ENCODE assay signal across 23 cellular contexts in the genomic region with DNA sequence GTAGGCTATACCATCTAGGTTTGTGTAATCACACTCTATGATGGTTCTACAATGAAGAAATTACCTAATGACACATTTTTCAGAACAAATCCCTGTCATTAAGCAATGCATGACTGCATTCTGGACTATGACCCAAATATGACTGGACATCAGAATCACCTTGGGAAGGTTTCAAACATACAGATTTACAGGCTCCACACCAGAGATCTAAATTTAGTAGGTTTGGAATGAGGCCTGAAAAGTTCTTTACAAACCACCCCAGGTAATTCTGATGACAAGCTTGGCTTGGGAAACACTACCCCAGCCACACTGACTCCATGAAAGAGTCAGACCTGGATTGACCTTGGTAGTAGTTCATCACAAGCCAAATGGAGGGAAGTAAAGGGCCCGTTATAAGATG. TPM values are rescaled to one million over a fixed set of nuclear protein-coding genes. Genes with fewer than 3 reads are reported as not detected.
DNase-seq lines count a peak whose midpoint lies in the region; ATAC-seq, FAIRE-seq and TF ChIP-seq lines count a peak whose summit lies in the region.
"Had no signal": no experiment of that assay in that cellular context is flagged by ENCODE, and none has a peak within 500 bp of the region (broad histone marks: within the 10 kb centered on the region; RNA-seq: fewer than 3 reads in every experiment).

No MANE protein-coding gene starts in this region.

- H3K4me1 ChIP-seq in RWPE2 (ENCODE audit: insufficient read depth, poor library complexity, severe bottlenecking) = peaks cover 27% of the 10 kb centered on the region
- no peaks in the 10 kb centered on the region for H3K4me1 ChIP-seq in mucosa of descending colon (ENCODE audit: low read depth)
- no peaks in the 10 kb centered on the region for H3K4me1 ChIP-seq in tibial nerve
- H3K4me1 ChIP-seq: BE2C had no signal

- H3K9me3 ChIP-seq in RWPE2 (ENCODE audit: severe bottlenecking) = no peaks in the 10 kb centered on the region
- no peaks in the 10 kb centered on the region for H3K9me3 ChIP-seq in mucosa of descending colon
- no peaks in the 10 kb centered on the region for H3K9me3 ChIP-seq in tibial nerve
- H3K9me3 ChIP-seq: A549, BE2C had no signal

- intact Hi-C loops in left colon (cut with DNase I, micrococcal nuclease) (no loop called here), mucosa of descending colon (cut with DNase I, micrococcal nuclease) (no loop called here)

- no peak overlapping the region for H3K4me3 ChIP-seq in RWPE2 (ENCODE audit: severe bottlenecking)
- H3K4me3 ChIP-seq in bronchial epithelial cell (ENCODE audit: low read depth, low read length) = no peak overlapping the region
- H3K4me3 ChIP-seq in mucosa of descending colon = no peak overlapping the region
- no peak overlapping the region for H3K4me3 ChIP-seq in tibial nerve
- H3K4me3 ChIP-seq: A549, GM23248 had no signal

- no peak for TF ChIP-seq CTCF in RWPE2 (IDR thresholded peaks at IDR 0.05; ENCODE audit: poor library complexity, severe bottlenecking)
- no peak for TF ChIP-seq CTCF in bronchial epithelial cell (IDR thresholded peaks at IDR 0.05; ENCODE audit: insufficient read depth, low read length, severe bottlenecking)
- TF ChIP-seq CTCF in mucosa of descending colon (IDR thresholded peaks at IDR 0.05) = no peak
- TF ChIP-seq CTCF in tibial nerve (IDR thresholded peaks at IDR 0.05) = no peak

- FAIRE-seq in bronchial epithelial cell (lab: Jason Lieb, UNC) = no peak
- FAIRE-seq: A549, D721Med, GM12892, GM19239, H54 had no signal

- DNase-seq in RWPE2 (ENCODE audit: low spot score) (no peak), bronchial epithelial cell (ENCODE audit: low read depth) (peak; percentile 85), left colon (no peak), mucosa of descending colon (no peak), tibial nerve (ENCODE audit: low spot score in 2 of 2) (no peak)
- DNase-seq: BE2C; CD4-positive, alpha-beta memory T cell; DMS153; DMS79 treated with DMSO at 0.1 percent for 48 hours; EL; GDM1; GM23248; IMR-90 had no signal

- 71 to 79% methylated on average over 1 of the region's 1 CpG for WGBS in tibial nerve, 2 donors

- no peak for TF ChIP-seq EP300 in tibial nerve (IDR thresholded peaks at IDR 0.05)

- H3K36me3 ChIP-seq in RWPE2 (ENCODE audit: low read depth) (no peaks in the 10 kb centered on the region), bronchial epithelial cell (ENCODE audit: control insufficient read depth, insufficient read depth, low read length) (no peaks in the 10 kb centered on the region), mucosa of descending colon (ENCODE audit: low read depth) (no peaks in the 10 kb centered on the region), tibial nerve (peaks cover 0 to 19% (median 0%) of the 10 kb centered on the region in 3 donors)
- H3K36me3 ChIP-seq: BE2C had no signal

- H3K27ac ChIP-seq in RWPE2 (ENCODE audit: poor library complexity, severe bottlenecking) (no peak overlapping the region), tibial nerve (no peak overlapping the region)
- H3K27ac ChIP-seq: A549, C4-2B, GM23248 had no signal

- peak; percentile 9; the same call in 1 of the 3 replicates for ATAC-seq in RWPE2 (ENCODE audit: low read depth)
- ATAC-seq in left colon = peak; percentile 57
- peak; percentile 65 for ATAC-seq in mucosa of descending colon
- no peak for ATAC-seq in GM21360 (IDR thresholded peaks at IDR 0.05; ENCODE audit: unreplicated experiment)
- no peak for ATAC-seq in GM19351 (IDR thresholded peaks at IDR 0.05; ENCODE audit: unreplicated experiment)
- ATAC-seq in GM18502 (IDR thresholded peaks at IDR 0.05; ENCODE audit: poor library complexity, unreplicated experiment) = no peak
- ATAC-seq: A549, HCT116 had no signal

- H3K27me3 ChIP-seq in RWPE2 (ENCODE audit: insufficient read depth, poor library complexity, severe bottlenecking) = no peaks in the 10 kb centered on the region
- no peaks in the 10 kb centered on the region for H3K27me3 ChIP-seq in bronchial epithelial cell (ENCODE audit: control insufficient read depth, insufficient read depth, low read length)
- H3K27me3 ChIP-seq in tibial nerve = no peaks in the 10 kb centered on the region
- H3K27me3 ChIP-seq: BE2C had no signal

- no peak for TF ChIP-seq POLR2A in tibial nerve (IDR thresholded peaks at IDR 0.05)

RNA-seq across cellular contexts. Expression of a gene that starts 52.2 kb away (rescaled TPM):
- total RNA-seq in bronchial epithelial cell (64.5 and 68.5 TPM in 2 replicates), left colon (10 to 100 TPM; 73.1 to 94.1 TPM), mucosa of descending colon (100 to 1,000 TPM in 1 of 3 donors, 10 to 100 TPM in 2; 84.3 to 105 (median 99.1) TPM), tibial nerve (100 to 1,000 TPM; 112 to 164 (median 145) TPM)

Comparison
In these comparisons a context has a peak if more than half of its experiments do, and no peak if none do; other contexts are left out.
1. ATAC-seq: peak in RWPE2 (single experiment), left colon (single experiment) and mucosa of descending colon (single experiment); none in GM21360 (single experiment), GM19351 (single experiment) and GM18502 (single experiment).